In the genomic region with DNA sequence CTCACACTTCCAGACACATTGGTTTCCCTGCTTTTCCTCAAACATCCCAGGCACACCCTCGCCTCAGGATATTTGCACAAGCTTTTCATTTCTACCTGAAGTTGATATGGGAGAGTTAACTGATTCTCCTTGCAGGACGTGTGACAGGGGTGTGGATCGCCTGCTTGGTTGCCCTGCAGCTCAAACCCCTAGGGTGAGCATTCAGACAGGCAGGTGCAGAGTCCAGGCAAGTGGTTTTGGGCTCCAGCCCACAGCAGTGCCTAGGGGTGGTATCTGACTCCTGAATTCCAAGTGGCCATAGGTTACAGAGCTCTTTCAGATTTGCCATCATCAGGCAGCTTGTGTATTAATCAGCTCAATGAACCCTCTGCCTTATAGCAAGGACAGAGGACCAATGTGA, we compare ENCODE assay signal across 27 cellular contexts.
"Had no signal": no experiment of that assay in that cellular context is flagged by ENCODE, and none has a peak within 500 bp of the region (broad histone marks: within the 10 kb centered on the region; RNA-seq: fewer than 3 reads in every experiment).

No MANE protein-coding gene starts in this region.

- H3K9me3 ChIP-seq: adrenal gland, left lung, neutrophil, ovary, right lobe of liver, thoracic aorta had no signal

- H3K36me3 ChIP-seq: adrenal gland, brain microvascular endothelial cell, left lung, neutrophil, ovary, right lobe of liver, thoracic aorta had no signal

- ATAC-seq: esophagus mucosa, left lung had no signal

- H3K4me1 ChIP-seq: adrenal gland, left lung, right lobe of liver had no signal

- H3K4me3 Mint-ChIP-seq: activated CD4-positive, alpha-beta memory T cell treated with anti-CD3 and anti-CD28 coated beads for 36 hours; activated CD4-positive, alpha-beta T cell treated with anti-CD3 and anti-CD28 coated beads, Interleukin-2, amount 10 ng/mL, durations not matched to agents 24 days and 14 days; activated naive CD4-positive, alpha-beta T cell treated with anti-CD3 and anti-CD28 coated beads for 36 hours; activated naive CD8-positive, alpha-beta T cell treated with anti-CD3 and anti-CD28 coated beads for 36 hours; activated T-helper 1 cell treated with anti-CD3 and anti-CD28 coated beads, Interleukin-12 subunit alpha, Interleukin-12 subunit beta, Interleukin-2, Interleukin-4 antibody, amounts not matched to agents 30 ng/mL and 10 ng/mL and 1 ng/mL, durations not matched to agents 14 hours and 24 hours and 36 hours; nephron progenitor cell; stimulated activated naive CD8-positive, alpha-beta T cell treated with anti-CD3 and anti-CD28 coated beads, Interleukin-15, Interleukin-2, amounts not matched to agents 100 ng/mL and 50 ng/mL, for 24 hours; type B pancreatic cell had no signal

- H3K27me3 ChIP-seq: adrenal gland, brain microvascular endothelial cell, left lung, neutrophil, ovary, right lobe of liver had no signal

- H3K27ac ChIP-seq: adrenal gland, brain microvascular endothelial cell, left lung, neutrophil, ovary, right lobe of liver, thoracic aorta had no signal

- H3K36me3 Mint-ChIP-seq: activated CD4-positive, alpha-beta memory T cell treated with anti-CD3 and anti-CD28 coated beads for 36 hours; activated naive CD8-positive, alpha-beta T cell treated with anti-CD3 and anti-CD28 coated beads for 36 hours; type B pancreatic cell had no signal

- DNase-seq: activated CD4-positive, alpha-beta memory T cell treated with anti-CD3 and anti-CD28 coated beads for 36 hours; activated CD4-positive, alpha-beta T cell treated with anti-CD3 and anti-CD28 coated beads, Interleukin-2, amount 10 ng/mL, durations not matched to agents 24 days and 14 days; activated CD8-positive, alpha-beta memory T cell treated with anti-CD3 and anti-CD28 coated beads, Interleukin-2, amount 50 U/mL, for 4 hours; activated effector memory CD4-positive, alpha-beta T cell treated with anti-CD3 and anti-CD28 coated beads, Interleukin-2, amount 50 U/mL, for 16 hours; activated naive CD4-positive, alpha-beta T cell treated with anti-CD3 and anti-CD28 coated beads for 36 hours; activated naive CD8-positive, alpha-beta T cell treated with anti-CD3 and anti-CD28 coated beads for 36 hours; activated T-cell treated with anti-CD3 and anti-CD28 coated beads, Interleukin-2, amount 50 U/mL, for 1 hour; adrenal gland; brain microvascular endothelial cell; cortex of kidney; foreskin fibroblast; head of caudate nucleus; hippocampal formation; left lung; nephron progenitor cell; ovary; right lobe of liver; stimulated activated CD4-positive, alpha-beta T cell treated with anti-CD3 and anti-CD28 coated beads, Interleukin-2, amount 100 ng/mL, for 48 hours; T-helper 1 cell had no signal

- H3K27me3 Mint-ChIP-seq: activated CD4-positive, alpha-beta memory T cell treated with anti-CD3 and anti-CD28 coated beads for 36 hours; activated CD4-positive, alpha-beta T cell treated with anti-CD3 and anti-CD28 coated beads, Interleukin-2, amount 10 ng/mL, durations not matched to agents 24 days and 14 days; activated naive CD8-positive, alpha-beta T cell treated with anti-CD3 and anti-CD28 coated beads for 36 hours; progenitor cell of endocrine pancreas; stimulated activated naive CD8-positive, alpha-beta T cell treated with anti-CD3 and anti-CD28 coated beads, Interleukin-15, Interleukin-2, amounts not matched to agents 100 ng/mL and 50 ng/mL, for 24 hours; type B pancreatic cell had no signal

- H3K4me3 ChIP-seq: adrenal gland, left lung, lung, ovary, right lobe of liver, thoracic aorta had no signal

- H3K4me1 Mint-ChIP-seq: activated CD4-positive, alpha-beta T cell treated with anti-CD3 and anti-CD28 coated beads, Interleukin-2, amount 10 ng/mL, durations not matched to agents 24 days and 14 days; activated naive CD8-positive, alpha-beta T cell treated with anti-CD3 and anti-CD28 coated beads for 36 hours; nephron progenitor cell had no signal

- H3K27ac Mint-ChIP-seq: activated CD4-positive, alpha-beta memory T cell treated with anti-CD3 and anti-CD28 coated beads for 36 hours; activated CD4-positive, alpha-beta T cell treated with anti-CD3 and anti-CD28 coated beads, Interleukin-2, amount 10 ng/mL, durations not matched to agents 24 days and 14 days; activated naive CD4-positive, alpha-beta T cell treated with anti-CD3 and anti-CD28 coated beads for 36 hours; activated naive CD8-positive, alpha-beta T cell treated with anti-CD3 and anti-CD28 coated beads for 36 hours; activated T-helper 1 cell treated with anti-CD3 and anti-CD28 coated beads, Interleukin-12 subunit alpha, Interleukin-12 subunit beta, Interleukin-2, Interleukin-4 antibody, amounts not matched to agents 30 ng/mL and 10 ng/mL and 1 ng/mL, durations not matched to agents 14 hours and 24 hours and 36 hours; nephron progenitor cell; progenitor cell of endocrine pancreas; stimulated activated naive CD8-positive, alpha-beta T cell treated with anti-CD3 and anti-CD28 coated beads, Interleukin-15, Interleukin-2, amounts not matched to agents 100 ng/mL and 50 ng/mL, for 24 hours; type B pancreatic cell had no signal
